Comparison of ENCODE assay signal across 20 cellular contexts in the genomic region with DNA sequence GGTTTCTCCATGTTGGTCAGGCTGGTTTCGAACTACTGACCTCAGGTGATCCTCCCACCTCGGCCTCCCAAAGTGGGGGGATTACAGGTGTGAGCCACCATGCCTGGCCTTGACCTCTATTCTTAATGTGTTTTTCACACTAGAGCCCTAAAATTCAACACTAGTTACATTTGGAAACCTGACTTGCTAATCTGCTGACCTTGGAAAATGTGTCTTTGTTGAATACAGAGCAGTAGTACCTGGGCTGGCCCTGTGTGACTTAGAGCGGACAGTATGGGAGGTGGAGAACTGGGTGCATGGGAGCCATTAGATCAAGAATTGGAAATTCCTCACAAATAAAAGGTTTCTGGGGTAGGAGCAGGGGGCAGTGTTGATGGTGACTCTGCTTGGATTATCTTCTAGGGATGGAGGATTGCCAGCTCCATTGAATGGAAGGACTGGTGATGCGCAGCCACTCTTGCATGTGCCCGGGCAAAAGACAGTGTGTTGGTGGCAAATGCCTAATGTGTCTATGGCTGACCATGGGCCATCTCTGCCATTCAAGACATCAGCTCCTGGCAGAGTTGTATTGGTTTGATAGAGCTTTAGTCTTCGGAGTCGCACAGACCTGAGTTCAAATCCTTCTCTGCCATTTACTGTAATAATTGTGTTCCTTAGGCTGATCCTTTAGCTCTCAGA.
"Had no signal": no experiment of that assay in that cellular context is flagged by ENCODE, and none has a peak within 500 bp of the region (broad histone marks: within the 10 kb centered on the region; RNA-seq: fewer than 3 reads in every experiment).

No MANE protein-coding gene starts in this region.

- H3K9ac ChIP-seq: neural progenitor cell had no signal

- H3K27ac ChIP-seq: lower lobe of right lung, neural progenitor cell, psoas muscle, skin epidermis, tibial nerve, uterus had no signal

- H3K4me3 ChIP-seq: lower lobe of right lung, neural progenitor cell, psoas muscle, skin epidermis, tibial nerve, uterus had no signal

- H3K27me3 Mint-ChIP-seq: stimulated activated naive CD8-positive, alpha-beta T cell treated with anti-CD3 and anti-CD28 coated beads, Interleukin-15, Interleukin-2, amounts not matched to agents 100 ng/mL and 50 ng/mL, for 24 hours had no signal

- H3K9me3 Mint-ChIP-seq: activated T-helper 1 cell treated with anti-CD3 and anti-CD28 coated beads, Interleukin-12 subunit alpha, Interleukin-12 subunit beta, Interleukin-2, Interleukin-4 antibody, amounts not matched to agents 30 ng/mL and 10 ng/mL and 1 ng/mL, durations not matched to agents 14 hours and 24 hours and 36 hours; mesothelial cell of epicardium; neural progenitor cell; stimulated activated naive CD8-positive, alpha-beta T cell treated with anti-CD3 and anti-CD28 coated beads, Interleukin-15, Interleukin-2, amounts not matched to agents 100 ng/mL and 50 ng/mL, for 24 hours had no signal

- H3K4me2 ChIP-seq: neural progenitor cell had no signal

- H3K36me3 ChIP-seq: lower lobe of right lung, neural progenitor cell, uterus had no signal

- H3K27ac Mint-ChIP-seq: activated T-helper 1 cell treated with anti-CD3 and anti-CD28 coated beads, Interleukin-12 subunit alpha, Interleukin-12 subunit beta, Interleukin-2, Interleukin-4 antibody, amounts not matched to agents 30 ng/mL and 10 ng/mL and 1 ng/mL, durations not matched to agents 14 hours and 24 hours and 36 hours; mesothelial cell of epicardium; neural progenitor cell; stimulated activated naive CD8-positive, alpha-beta T cell treated with anti-CD3 and anti-CD28 coated beads, Interleukin-15, Interleukin-2, amounts not matched to agents 100 ng/mL and 50 ng/mL, for 24 hours had no signal

- H3K36me3 Mint-ChIP-seq: mesothelial cell of epicardium had no signal

- H3K9me3 ChIP-seq: lower lobe of right lung, psoas muscle, tibial nerve, uterus had no signal

- DNase-seq: activated CD4-positive, alpha-beta T cell treated with anti-CD3 and anti-CD28 coated beads, Interleukin-2, amount 50 U/mL, for 4 hours; activated CD4-positive, CD25-positive, alpha-beta regulatory T cell treated with anti-CD3 and anti-CD28 coated beads, Interleukin-2, amount 50 U/mL, for 72 hours; activated naive CD4-positive, alpha-beta T cell; aorta; cortex of kidney; left cardiac atrium; lower lobe of right lung; psoas muscle; right cardiac atrium; stimulated activated CD4-positive, alpha-beta T cell treated with anti-CD3 and anti-CD28 coated beads, Interleukin-15, amount 100 ng/mL, for 24 hours; stimulated activated CD4-positive, alpha-beta T cell treated with anti-CD3 and anti-CD28 coated beads, Interleukin-2, amount 100 ng/mL, for 48 hours; T1000; uterus had no signal

- H3K27me3 ChIP-seq: neural progenitor cell, tibial nerve, uterus had no signal

- H3K4me3 Mint-ChIP-seq: activated T-helper 1 cell treated with anti-CD3 and anti-CD28 coated beads, Interleukin-12 subunit alpha, Interleukin-12 subunit beta, Interleukin-2, Interleukin-4 antibody, amounts not matched to agents 30 ng/mL and 10 ng/mL and 1 ng/mL, durations not matched to agents 14 hours and 24 hours and 36 hours; mesothelial cell of epicardium; neural progenitor cell; stimulated activated naive CD8-positive, alpha-beta T cell treated with anti-CD3 and anti-CD28 coated beads, Interleukin-15, Interleukin-2, amounts not matched to agents 100 ng/mL and 50 ng/mL, for 24 hours had no signal

- ATAC-seq: esophagus mucosa, left cardiac atrium, psoas muscle, right cardiac atrium had no signal

- H2AFZ ChIP-seq: neural progenitor cell had no signal
